ENCODE assay signal across 1 cellular context in the genomic region with DNA sequence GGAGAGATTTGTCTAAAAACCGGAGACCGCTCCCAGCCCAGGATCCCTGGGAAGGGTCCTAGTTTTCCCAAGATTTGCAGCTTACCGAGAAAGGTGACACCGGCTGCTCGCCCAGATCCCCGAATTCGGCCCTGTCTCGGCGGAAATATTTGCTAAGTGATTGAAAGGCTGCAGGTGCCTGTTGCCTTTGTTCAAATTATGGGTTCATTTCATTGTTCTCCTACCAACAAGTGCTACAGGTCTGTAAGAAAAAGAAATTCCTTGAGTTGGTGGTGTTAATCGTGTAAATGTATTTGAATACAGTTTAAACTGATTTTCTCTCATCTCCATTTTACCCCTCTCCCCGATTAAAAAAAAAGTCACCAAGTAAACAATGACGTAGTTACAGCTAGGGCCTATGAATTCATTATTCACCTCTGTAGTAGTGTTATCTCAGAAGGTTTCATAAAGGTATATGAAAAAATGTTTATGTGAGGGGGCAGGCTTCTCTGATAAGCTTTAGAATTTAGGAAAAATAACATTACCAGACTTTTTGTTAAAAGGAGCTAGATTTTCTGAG.
TF ChIP-seq lines count a peak whose summit lies in the region.

No MANE protein-coding gene starts in this region.

TF ChIP-seq in GM23338, 12 proteins besides CTCF, POLR2A, EP300 and RAD21:
- TF ChIP-seq ZNF462 (CRISPR knock-in tag; IDR thresholded peaks at IDR 0.05) = no peak
